Comparison of ENCODE assay signal across 17 cellular contexts in the genomic region with DNA sequence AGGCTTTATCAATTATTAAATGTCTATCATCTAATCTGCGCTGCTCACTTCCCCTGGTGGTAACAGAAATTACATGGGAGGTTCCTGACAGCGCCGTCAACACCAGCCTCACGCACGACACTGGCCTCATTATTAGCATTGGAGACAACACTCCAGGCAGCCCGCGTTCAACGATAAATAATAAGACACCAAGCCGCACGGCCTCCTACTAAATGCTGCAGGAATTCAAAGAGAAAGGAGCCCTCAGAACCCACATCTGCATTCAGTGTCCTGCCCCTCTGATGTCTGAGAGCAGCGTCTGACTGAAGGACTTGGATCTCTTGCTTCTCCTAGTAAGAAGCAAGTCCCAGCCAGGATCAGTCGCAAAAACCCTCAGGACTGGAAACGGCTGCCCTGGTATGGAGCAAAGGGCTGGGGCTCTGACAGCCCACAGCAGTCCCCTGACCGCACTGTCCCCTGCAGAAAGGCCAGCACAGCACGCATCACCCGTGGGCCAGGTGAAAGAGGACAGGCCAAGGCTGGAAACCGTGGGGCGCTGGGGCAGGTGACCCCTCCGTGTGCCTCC. TPM values are rescaled to one million over a fixed set of nuclear protein-coding genes. Genes with fewer than 3 reads are reported as not detected.
DNase-seq lines count a peak whose midpoint lies in the region; ATAC-seq lines count a peak whose summit lies in the region.
"Had no signal": no experiment of that assay in that cellular context is flagged by ENCODE, and none has a peak within 500 bp of the region (broad histone marks: within the 10 kb centered on the region; RNA-seq: fewer than 3 reads in every experiment).

No MANE protein-coding gene starts in this region.

- H3K4me3 ChIP-seq in H7 (ENCODE audit: insufficient read depth, low read depth, low read length) (no peak overlapping the region), endocrine pancreas (ENCODE audit: control insufficient read depth, insufficient read depth, low read length) (no peak overlapping the region), mesenchymal stem cell (ENCODE audit: insufficient read depth in 1 of 2, low read depth in 1 of 2, low read length in 2 of 2) (no peak overlapping the region), aorta (ENCODE audit: low read length in 2 of 2) (no peak overlapping the region)
- H3K4me3 ChIP-seq: Peyer's patch had no signal

- H3K27me3 ChIP-seq in H7 (ENCODE audit: control insufficient read depth, insufficient read depth, low read length) (no peaks in the 10 kb centered on the region), endocrine pancreas (ENCODE audit: control insufficient read depth, insufficient read depth, low read length) (no peaks in the 10 kb centered on the region), mesenchymal stem cell (ENCODE audit: control insufficient read depth in 1 of 2, insufficient read depth in 1 of 2, low read length in 2 of 2) (peaks cover 0 to 24% of the 10 kb centered on the region in 2 experiments), aorta (ENCODE audit: control insufficient read depth in 1 of 2, insufficient read depth in 2 of 2, low read length in 1 of 2) (no peaks in the 10 kb centered on the region)
- H3K27me3 ChIP-seq: Peyer's patch had no signal

- H3K9ac ChIP-seq in endocrine pancreas (ENCODE audit: control insufficient read depth, insufficient read depth, low read length) (peak overlapping the region; percentile 17), mesenchymal stem cell (ENCODE audit: low read length) (no peak overlapping the region)

- H3K36me3 ChIP-seq in H7 (replicated peaks; ENCODE audit: control insufficient read depth, insufficient read depth, low read length) (no peaks in the 10 kb centered on the region), endocrine pancreas (ENCODE audit: control insufficient read depth, insufficient read depth, low read length) (no peaks in the 10 kb centered on the region), mesenchymal stem cell (ENCODE audit: control insufficient read depth in 1 of 2, insufficient read depth in 2 of 2, low read depth in 1 of 2, low read length in 2 of 2) (peaks cover 0 to 9% of the 10 kb centered on the region in 2 experiments), aorta (ENCODE audit: control insufficient read depth in 1 of 2, insufficient read depth in 2 of 2, low read length in 1 of 2) (no peaks in the 10 kb centered on the region)
- H3K36me3 ChIP-seq: Peyer's patch had no signal

- no peak overlapping the region for H2BK5ac ChIP-seq in mesenchymal stem cell (ENCODE audit: low read depth, low read length, poor library complexity, severe bottlenecking)

- DNase-seq in H7: peak; percentile 19
- no peak for DNase-seq in mesenchymal stem cell
- peak; percentile 70 for DNase-seq in posterior vena cava (ENCODE audit: low spot score)
- DNase-seq in activated naive CD4-positive, alpha-beta T cell treated with anti-CD3 and anti-CD28 coated beads, Interleukin-2, amount 50 U/mL, for 72 hours (ENCODE audit: low spot score in 2 of 2): no peak
- no peak for DNase-seq in hippocampal formation (lab: John Stamatoyannopoulos, UW)
- DNase-seq in aorta: no peak
- DNase-seq: Calu3; CD8-positive, alpha-beta memory T cell; DMS153; NCI-H1105; NCI-H2029 treated with DMSO at 0.1 percent for 48 hours; NCI-H524 treated with DMSO at 0.1 percent for 48 hours; NCI-H82; Peyer's patch had no signal

- no peak for ATAC-seq in activated naive CD4-positive, alpha-beta T cell treated with anti-CD3 and anti-CD28 coated beads, Interleukin-2, amount 50 U/mL, for 72 hours
- no peak for ATAC-seq in aorta (ENCODE audit: low FRiP score)

- H3K4me1 ChIP-seq in endocrine pancreas (ENCODE audit: control insufficient read depth, insufficient read depth, low read length) (no peaks in the 10 kb centered on the region), mesenchymal stem cell (ENCODE audit: control insufficient read depth, insufficient read depth, low read depth, low read length) (peaks cover 15% of the 10 kb centered on the region), aorta (ENCODE audit: control insufficient read depth in 1 of 2, insufficient read depth in 2 of 2, low read length in 2 of 2) (no peaks in the 10 kb centered on the region)
- H3K4me1 ChIP-seq: Peyer's patch had no signal

- H2BK120ac ChIP-seq in mesenchymal stem cell (ENCODE audit: low read depth, low read length): no peak overlapping the region

- H2AK5ac ChIP-seq in mesenchymal stem cell (ENCODE audit: low read length, severe bottlenecking): no peak overlapping the region

- WGBS in mesenchymal stem cell: 83% methylated on average over 19 of the region's 19 CpGs
- WGBS in aorta, 2 donors: 78 to 79% methylated on average over 19 of the region's 19 CpGs

- no peak overlapping the region for H3K27ac ChIP-seq in mesenchymal stem cell (ENCODE audit: low read length, poor library complexity, severe bottlenecking)
- no peak overlapping the region for H3K27ac ChIP-seq in aorta (ENCODE audit: low read depth in 1 of 2, low read length in 2 of 2)
- H3K27ac ChIP-seq: C4-2B, Peyer's patch had no signal

- no peak overlapping the region for H3K4ac ChIP-seq in mesenchymal stem cell (ENCODE audit: low read depth in 1 of 2, low read length in 2 of 2)

- H3K23ac ChIP-seq in mesenchymal stem cell (ENCODE audit: low read length in 2 of 2): no peak overlapping the region

- H3K18ac ChIP-seq in mesenchymal stem cell (ENCODE audit: low read depth in 1 of 2, low read length in 2 of 2): peak overlapping the region in 1 of 2 experiments; percentile 3

- peaks cover 4 to 6% of the 10 kb centered on the region in 2 donors for H3K9me3 Mint-ChIP-seq in activated naive CD4-positive, alpha-beta T cell treated with anti-CD3 and anti-CD28 coated beads, Interleukin-2, amount 50 U/mL, for 72 hours
- H3K9me3 Mint-ChIP-seq: CD8-positive, alpha-beta memory T cell; IgD-negative memory B cell had no signal

- H3K27ac Mint-ChIP-seq in activated naive CD4-positive, alpha-beta T cell treated with anti-CD3 and anti-CD28 coated beads, Interleukin-2, amount 50 U/mL, for 72 hours: no peak overlapping the region
- H3K27ac Mint-ChIP-seq: CD8-positive, alpha-beta memory T cell had no signal

- no peak overlapping the region for H2AFZ ChIP-seq in mesenchymal stem cell (ENCODE audit: low read depth, low read length)

- peaks cover 7% of the 10 kb centered on the region for H3K79me1 ChIP-seq in mesenchymal stem cell (replicated peaks; ENCODE audit: low read length, poor library complexity, severe bottlenecking)

- peak overlapping the region; percentile 60 for H4K8ac ChIP-seq in mesenchymal stem cell (ENCODE audit: low read length)

- no peak overlapping the region for H4K91ac ChIP-seq in mesenchymal stem cell (ENCODE audit: low read length)

- H3K14ac ChIP-seq in mesenchymal stem cell (ENCODE audit: low read length in 2 of 2): no peak overlapping the region

- intact Hi-C loops in posterior vena cava (cut with DNase I) (no loop called here), aorta (cut with DNase I) (no loop called here)

- no peaks in the 10 kb centered on the region for H3K9me3 ChIP-seq in endocrine pancreas (ENCODE audit: control insufficient read depth, low read length)
- H3K9me3 ChIP-seq in mesenchymal stem cell (ENCODE audit: control insufficient read depth, low read length): no peaks in the 10 kb centered on the region
- H3K9me3 ChIP-seq in aorta (ENCODE audit: control insufficient read depth, low read length): no peaks in the 10 kb centered on the region
- H3K9me3 ChIP-seq: Peyer's patch had no signal

- H2BK15ac ChIP-seq in mesenchymal stem cell (ENCODE audit: low read depth, poor library complexity, severe bottlenecking): no peak overlapping the region

- no peak overlapping the region for H3K4me2 ChIP-seq in mesenchymal stem cell (ENCODE audit: low read length, poor library complexity, severe bottlenecking)

- no peak overlapping the region for H2BK12ac ChIP-seq in mesenchymal stem cell (ENCODE audit: low read length in 2 of 2)

- H3K36me3 Mint-ChIP-seq in activated naive CD4-positive, alpha-beta T cell treated with anti-CD3 and anti-CD28 coated beads, Interleukin-2, amount 50 U/mL, for 72 hours: peaks cover 9 to 11% of the 10 kb centered on the region in 2 donors
- H3K36me3 Mint-ChIP-seq: IgD-negative memory B cell had no signal

RNA-seq across cellular contexts. Expression of gene RPH3AL, which starts 7.6 kb away (rescaled TPM):
- total RNA-seq in H7 (2014; rRNA removed; shearing (Covaris generic)): 1.3 and 2.8 TPM in 2 replicates
- 4.0 TPM for polyA plus RNA-seq in mesenchymal stem cell (2013, experiment 1 of 2)
- 3.6 TPM for polyA plus RNA-seq in mesenchymal stem cell (2013, experiment 2 of 2)
- total RNA-seq in posterior vena cava (10 to 100 TPM in 1 of 2 donors, 1 to 10 TPM in 1; 9.7 to 11.2 TPM), aorta (10 to 100 TPM; 12.5 to 18.1 TPM)
- 1 to 10 TPM; 2.0 to 3.8 TPM for total RNA-seq in activated naive CD4-positive, alpha-beta T cell treated with anti-CD3 and anti-CD28 coated beads, Interleukin-2, amount 50 U/mL, for 72 hours
- 1 to 10 TPM; 1.6 to 3.5 TPM for polyA plus RNA-seq in aorta

Comparison
In these comparisons a context has a peak if more than half of its experiments do, and no peak if none do; other contexts are left out.
1. DNase-seq: peak in H7 (single experiment) and posterior vena cava (single experiment); none in mesenchymal stem cell (single experiment), activated naive CD4-positive, alpha-beta T cell treated with anti-CD3 and anti-CD28 coated beads, Interleukin-2, amount 50 U/mL, for 72 hours (0 of 2), hippocampal formation (0 of 2) and aorta (0 of 2).